21 cellular contexts compared by ENCODE assay signal in genomic region chr2:192277494-192278109, GRCh38.
"Had no signal": no experiment of that assay in that cellular context is flagged by ENCODE, and none has a peak within 500 bp of the region (broad histone marks: within the 10 kb centered on the region; RNA-seq: fewer than 3 reads in every experiment).

No MANE protein-coding gene starts in this region.

- H3K27ac ChIP-seq: colonic mucosa, dorsolateral prefrontal cortex, left lung, upper lobe of left lung had no signal

- H3K27me3 Mint-ChIP-seq: effector memory CD8-positive, alpha-beta T cell; progenitor cell of endocrine pancreas had no signal

- H3K9me3 ChIP-seq: colonic mucosa, left lung, upper lobe of left lung had no signal

- H3K36me3 ChIP-seq: colonic mucosa, left lung, upper lobe of left lung had no signal

- H3K4me3 Mint-ChIP-seq: effector memory CD8-positive, alpha-beta T cell; mesothelial cell of epicardium; natural killer cell had no signal

- H3K4me3 ChIP-seq: colonic mucosa, dorsolateral prefrontal cortex, left lung, lung, upper lobe of left lung had no signal

- H3K4me1 ChIP-seq: colonic mucosa, left lung, upper lobe of left lung had no signal

- H3K27ac Mint-ChIP-seq: effector memory CD8-positive, alpha-beta T cell; mesothelial cell of epicardium; natural killer cell; progenitor cell of endocrine pancreas had no signal

- H3K27me3 ChIP-seq: colonic mucosa, dorsolateral prefrontal cortex, left lung, upper lobe of left lung had no signal

- H3K4me1 Mint-ChIP-seq: mesothelial cell of epicardium, natural killer cell had no signal

- ATAC-seq: effector memory CD8-positive, alpha-beta T cell; esophagus mucosa; left lung; natural killer cell had no signal

- DNase-seq: activated CD4-positive, alpha-beta T cell treated with anti-CD3 and anti-CD28 coated beads for 4 hours; activated CD4-positive, alpha-beta T cell treated with anti-CD3 and anti-CD28 coated beads, Interleukin-2, amount 50 U/mL, for 48 hours; activated CD4-positive, CD25-positive, alpha-beta regulatory T cell; activated naive CD4-positive, alpha-beta T cell treated with Interleukin-2 at 50 U/mL for 16 hours; activated T-cell treated with anti-CD3 and anti-CD28 coated beads, Interleukin-2, amount 50 U/mL, for 48 hours; amygdala; colonic mucosa; dorsolateral prefrontal cortex; effector memory CD8-positive, alpha-beta T cell; foreskin melanocyte; kidney; left lung; natural killer cell; stimulated activated CD4-positive, alpha-beta T cell treated with anti-CD3 and anti-CD28 coated beads, Interleukin-4, amount 100 ng/mL, for 1 hour; stimulated activated naive CD4-positive, alpha-beta T cell treated with Interleukin-2 at 50 U/mL for 16 hours; T-helper 9 cell; upper lobe of left lung had no signal
